33 cellular contexts compared by ENCODE assay signal in genomic region chrX:153854702-153855101, GRCh38. TPM values are rescaled to one million over a fixed set of nuclear protein-coding genes. Genes with fewer than 3 reads are reported as not detected.
"Had no signal": no experiment of that assay in that cellular context is flagged by ENCODE, and none has a peak within 500 bp of the region (broad histone marks: within the 10 kb centered on the region; RNA-seq: fewer than 3 reads in every experiment).

No MANE protein-coding gene starts in this region.

- DNase-seq: activated CD4-positive, alpha-beta T cell treated with anti-CD3 and anti-CD28 coated beads, Interleukin-2, amount 50 U/mL, for 1 hour; activated CD8-positive, alpha-beta T cell treated with anti-CD3 and anti-CD28 coated beads for 36 hours; activated naive CD8-positive, alpha-beta T cell treated with anti-CD3 and anti-CD28 coated beads, Interleukin-2, amount 50 U/mL, for 24 hours; activated T-cell treated with anti-CD3 and anti-CD28 coated beads, Interleukin-2, amount 50 U/mL, for 4 hours; amygdala; central memory CD4-positive, alpha-beta T cell; foreskin melanocyte; heart right ventricle; left lung; lower lobe of right lung; mesenchymal stem cell; natural killer cell; stimulated activated CD4-positive, alpha-beta T cell treated with anti-CD3 and anti-CD28 coated beads, Interleukin-4, amount 100 ng/mL, for 24 hours; T-helper 9 cell; upper lobe of left lung had no signal

- ATAC-seq: activated CD8-positive, alpha-beta T cell treated with anti-CD3 and anti-CD28 coated beads for 36 hours; activated naive CD8-positive, alpha-beta T cell treated with anti-CD3 and anti-CD28 coated beads, Interleukin-2, amount 50 U/mL, for 24 hours; activated T-cell treated with anti-CD3 and anti-CD28 coated beads, Interleukin-2, amount 50 U/mL, for 4 hours; activated T-helper 17 cell treated with anti-CD3 and anti-CD28 coated beads, Interleukin-2, amount 50 U/mL, for 72 hours; heart right ventricle; left lung; lower lobe of right lung; natural killer cell; sciatic nerve; stimulated activated effector memory CD8-positive, alpha-beta T cell treated with anti-CD3 and anti-CD28 coated beads, Interleukin-12 subunit alpha, Interleukin-12 subunit beta, amount 100 ng/mL, for 72 hours had no signal

- H3K27me3 ChIP-seq: upper lobe of left lung, vagina had no signal

- H3K4me1 Mint-ChIP-seq: activated T-helper 17 cell treated with anti-CD3 and anti-CD28 coated beads, Interleukin-2, amount 50 U/mL, for 72 hours had no signal

- H3K4me3 ChIP-seq: breast epithelium, esophagus muscularis mucosa, heart right ventricle, left lung, lower lobe of right lung, skin epidermis, thoracic aorta, upper lobe of left lung, vagina had no signal

- H3K9me3 Mint-ChIP-seq: activated CD8-positive, alpha-beta T cell treated with anti-CD3 and anti-CD28 coated beads for 36 hours; activated naive CD4-positive, alpha-beta T cell treated with anti-CD3 and anti-CD28 coated beads, Interleukin-2, amount 50 U/mL, for 24 hours; activated naive CD8-positive, alpha-beta T cell treated with anti-CD3 and anti-CD28 coated beads, Interleukin-2, amount 50 U/mL, for 24 hours; activated T-cell treated with anti-CD3 and anti-CD28 coated beads, Interleukin-2, amount 50 U/mL, for 4 hours; activated T-helper 17 cell treated with anti-CD3 and anti-CD28 coated beads, Interleukin-2, amount 50 U/mL, for 72 hours; dendritic cell treated with granulocyte-macrophage colony-stimulating factor and Interleukin-4, amounts not matched to agents 40 ng/mL and 50 ng/mL, for 4 days; natural killer cell; stimulated activated effector memory CD8-positive, alpha-beta T cell treated with anti-CD3 and anti-CD28 coated beads, Interleukin-12 subunit alpha, Interleukin-12 subunit beta, amount 100 ng/mL, for 72 hours; stimulated activated naive CD8-positive, alpha-beta T cell treated with anti-CD3 and anti-CD28 coated beads, Interleukin-15, Interleukin-2, amounts not matched to agents 100 ng/mL and 50 ng/mL, for 24 hours; T-helper 1 cell treated with Interleukin-12 subunit alpha and Interleukin-12 subunit beta and Interleukin-4 antibody, amounts not matched to agents 30 μg/mL and 1 μg/mL, for 36 hours had no signal

- H3K9me3 ChIP-seq: breast epithelium, esophagus muscularis mucosa, heart right ventricle, left lung, lower lobe of right lung, thoracic aorta, upper lobe of left lung, vagina had no signal

- FAIRE-seq: TTC549 had no signal

- H3K36me3 ChIP-seq: breast epithelium, esophagus muscularis mucosa, heart right ventricle, left lung, lower lobe of right lung, thoracic aorta, upper lobe of left lung, vagina had no signal

- H3K4me1 ChIP-seq: breast epithelium, esophagus muscularis mucosa, heart right ventricle, left lung, lower lobe of right lung, upper lobe of left lung, vagina had no signal

- H3K36me3 Mint-ChIP-seq: activated naive CD4-positive, alpha-beta T cell treated with anti-CD3 and anti-CD28 coated beads, Interleukin-2, amount 50 U/mL, for 24 hours; natural killer cell; stimulated activated effector memory CD8-positive, alpha-beta T cell treated with anti-CD3 and anti-CD28 coated beads, Interleukin-12 subunit alpha, Interleukin-12 subunit beta, amount 100 ng/mL, for 72 hours had no signal

- H3K4me3 Mint-ChIP-seq: activated CD8-positive, alpha-beta T cell treated with anti-CD3 and anti-CD28 coated beads for 36 hours; activated naive CD4-positive, alpha-beta T cell treated with anti-CD3 and anti-CD28 coated beads, Interleukin-2, amount 50 U/mL, for 24 hours; activated naive CD8-positive, alpha-beta T cell treated with anti-CD3 and anti-CD28 coated beads, Interleukin-2, amount 50 U/mL, for 24 hours; activated T-cell treated with anti-CD3 and anti-CD28 coated beads, Interleukin-2, amount 50 U/mL, for 4 hours; activated T-helper 17 cell treated with anti-CD3 and anti-CD28 coated beads, Interleukin-2, amount 50 U/mL, for 72 hours; dendritic cell treated with granulocyte-macrophage colony-stimulating factor and Interleukin-4, amounts not matched to agents 40 ng/mL and 50 ng/mL, for 4 days; natural killer cell; stimulated activated effector memory CD8-positive, alpha-beta T cell treated with anti-CD3 and anti-CD28 coated beads, Interleukin-12 subunit alpha, Interleukin-12 subunit beta, amount 100 ng/mL, for 72 hours; stimulated activated naive CD8-positive, alpha-beta T cell treated with anti-CD3 and anti-CD28 coated beads, Interleukin-15, Interleukin-2, amounts not matched to agents 100 ng/mL and 50 ng/mL, for 24 hours; T-helper 1 cell treated with Interleukin-12 subunit alpha and Interleukin-12 subunit beta and Interleukin-4 antibody, amounts not matched to agents 30 μg/mL and 1 μg/mL, for 36 hours had no signal

- H3K27ac ChIP-seq: breast epithelium, esophagus muscularis mucosa, heart right ventricle, left lung, lower lobe of right lung, skin epidermis, thoracic aorta, upper lobe of left lung, vagina, VCaP had no signal

- H3K27ac Mint-ChIP-seq: activated CD8-positive, alpha-beta T cell treated with anti-CD3 and anti-CD28 coated beads for 36 hours; activated naive CD4-positive, alpha-beta T cell treated with anti-CD3 and anti-CD28 coated beads, Interleukin-2, amount 50 U/mL, for 24 hours; activated naive CD8-positive, alpha-beta T cell treated with anti-CD3 and anti-CD28 coated beads, Interleukin-2, amount 50 U/mL, for 24 hours; activated T-helper 17 cell treated with anti-CD3 and anti-CD28 coated beads, Interleukin-2, amount 50 U/mL, for 72 hours; dendritic cell treated with granulocyte-macrophage colony-stimulating factor and Interleukin-4, amounts not matched to agents 40 ng/mL and 50 ng/mL, for 4 days; natural killer cell; progenitor cell of endocrine pancreas; stimulated activated effector memory CD8-positive, alpha-beta T cell treated with anti-CD3 and anti-CD28 coated beads, Interleukin-12 subunit alpha, Interleukin-12 subunit beta, amount 100 ng/mL, for 72 hours; stimulated activated naive CD8-positive, alpha-beta T cell treated with anti-CD3 and anti-CD28 coated beads, Interleukin-15, Interleukin-2, amounts not matched to agents 100 ng/mL and 50 ng/mL, for 24 hours; T-helper 1 cell treated with Interleukin-12 subunit alpha and Interleukin-12 subunit beta and Interleukin-4 antibody, amounts not matched to agents 30 μg/mL and 1 μg/mL, for 36 hours had no signal

- H3K27me3 Mint-ChIP-seq: activated CD8-positive, alpha-beta T cell treated with anti-CD3 and anti-CD28 coated beads for 36 hours; activated naive CD4-positive, alpha-beta T cell treated with anti-CD3 and anti-CD28 coated beads, Interleukin-2, amount 50 U/mL, for 24 hours; activated T-helper 17 cell treated with anti-CD3 and anti-CD28 coated beads, Interleukin-2, amount 50 U/mL, for 72 hours had no signal

RNA-seq across cellular contexts. Expression of gene AVPR2, which starts 49.8 kb away (rescaled TPM):
- total RNA-seq: activated CD8-positive, alpha-beta T cell treated with anti-CD3 and anti-CD28 coated beads for 36 hours; activated T-cell treated with anti-CD3 and anti-CD28 coated beads, Interleukin-2, amount 50 U/mL, for 4 hours; glomerular endothelial cell; mononuclear cell; natural killer cell; osteocyte; progenitor cell of endocrine pancreas; thoracic aorta had no signal
